ENCODE assay signal across 19 cellular contexts in the genomic region with DNA sequence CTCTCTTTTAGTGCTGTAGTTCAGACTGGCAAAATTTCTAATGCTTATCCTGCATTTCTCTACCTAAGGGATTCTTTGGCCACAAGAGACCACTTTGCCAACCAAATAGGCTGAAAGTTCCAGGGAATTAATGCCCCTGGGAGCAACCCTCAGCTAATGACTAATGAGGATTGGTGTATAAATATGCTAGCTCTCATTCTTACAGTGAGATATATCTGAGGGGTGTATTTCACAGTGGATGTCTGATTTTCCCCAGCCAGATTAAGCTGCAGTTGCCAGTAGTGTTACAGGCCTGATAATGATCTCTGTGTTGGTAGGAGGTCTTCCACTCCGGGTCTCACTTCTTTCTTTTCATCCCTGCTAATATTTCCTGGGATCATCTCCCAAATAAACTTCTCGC.
DNase-seq lines count a peak whose midpoint lies in the region; ATAC-seq and TF ChIP-seq lines count a peak whose summit lies in the region.
"Had no signal": no experiment of that assay in that cellular context is flagged by ENCODE, and none has a peak within 500 bp of the region (broad histone marks: within the 10 kb centered on the region; RNA-seq: fewer than 3 reads in every experiment).

No MANE protein-coding gene starts in this region.

- no peak overlapping the region for H3K27ac Mint-ChIP-seq in CD14-positive monocyte
- H3K27ac Mint-ChIP-seq: activated CD4-positive, alpha-beta T cell treated with anti-CD3 and anti-CD28 coated beads for 36 hours; activated T-cell treated with anti-CD3 and anti-CD28 coated beads, Interleukin-2, amount 50 U/mL, for 24 hours; effector memory CD8-positive, alpha-beta T cell; T-helper 2 cell treated with Interferon-gamma antibody and Interleukin-4, amounts not matched to agents 5 μg/mL and 100 μg/mL, for 36 hours; type B pancreatic cell had no signal

- no peak for DNase-seq in AG04450 (ENCODE audit: low read depth, low spot score)
- peak; percentile 78 to 82 for DNase-seq in SJCRH30
- DNase-seq in fibroblast of lung (ENCODE audit: low read depth in 2 of 2): peak; percentile 12 to 33
- peak; percentile 57 for DNase-seq in renal cortical epithelial cell (ENCODE audit: low read depth)
- no peak for DNase-seq in CD14-positive monocyte (ENCODE audit: low spot score)
- DNase-seq in T-helper 2 cell: no peak
- no peak for DNase-seq in OCI-M2 (lab: John Stamatoyannopoulos, UW; ENCODE audit: unreplicated experiment)
- DNase-seq: activated CD4-positive, alpha-beta T cell treated with anti-CD3 and anti-CD28 coated beads for 36 hours; activated T-cell treated with anti-CD3 and anti-CD28 coated beads, Interleukin-2, amount 50 U/mL, for 24 hours; AML-193; effector memory CD8-positive, alpha-beta T cell; heart right ventricle; NCI-H1417 treated with DMSO at 0.1 percent for 48 hours; NCI-H446 treated with DMSO at 0.1 percent for 48 hours; occipital lobe; stimulated activated CD8-positive, alpha-beta memory T cell treated with anti-CD3 and anti-CD28 coated beads, Interleukin-4, amount 100 ng/mL, for 48 hours had no signal

- peaks cover 4 to 9% (median 7%) of the 10 kb centered on the region in 7 donors for H3K9me3 Mint-ChIP-seq in CD14-positive monocyte

- CTCF ChIA-PET in AG04450 (lab: Charles Lee): interaction anchor here (1.0 kb wide), 1 partner anchor 801 kb away, joined by 4 read pairs; no protein-coding TSS in a partner anchor

- H3K36me3 Mint-ChIP-seq in CD14-positive monocyte: no peaks in the 10 kb centered on the region

- POLR2A ChIA-PET in AG04450 (lab: Yijun Ruan, JAX): no interaction called here

- intact Hi-C loops in CD14-positive monocyte (cut with micrococcal nuclease): no loop called here

- H4K20me1 ChIP-seq in fibroblast of lung (ENCODE audit: control insufficient read depth, extremely low read depth, insufficient read depth, low read length): no peaks in the 10 kb centered on the region

- H3K9me3 ChIP-seq in AG04450 (ENCODE audit: control insufficient read depth, insufficient read depth, low read length) (peaks cover 13% of the 10 kb centered on the region; the same call in 1 of the 2 replicates), SJCRH30 (replicated peaks) (peaks cover 14% of the 10 kb centered on the region; the same call in 1 of the 2 replicates), fibroblast of lung (ENCODE audit: control insufficient read depth, insufficient read depth, low read depth, low read length) (no peaks in the 10 kb centered on the region)

- peaks cover 0 to 2% (median 0%) of the 10 kb centered on the region in 3 donors for H3K27me3 Mint-ChIP-seq in CD14-positive monocyte (ENCODE audit: low read depth in 3 of 3)
- H3K27me3 Mint-ChIP-seq: activated CD4-positive, alpha-beta T cell treated with anti-CD3 and anti-CD28 coated beads for 36 hours; activated T-cell treated with anti-CD3 and anti-CD28 coated beads, Interleukin-2, amount 50 U/mL, for 24 hours; effector memory CD8-positive, alpha-beta T cell; type B pancreatic cell had no signal

- H3K4me3 Mint-ChIP-seq in CD14-positive monocyte: no peak overlapping the region
- H3K4me3 Mint-ChIP-seq: activated CD4-positive, alpha-beta T cell treated with anti-CD3 and anti-CD28 coated beads for 36 hours; activated T-cell treated with anti-CD3 and anti-CD28 coated beads, Interleukin-2, amount 50 U/mL, for 24 hours; effector memory CD8-positive, alpha-beta T cell; T-helper 2 cell treated with Interferon-gamma antibody and Interleukin-4, amounts not matched to agents 5 μg/mL and 100 μg/mL, for 36 hours; type B pancreatic cell had no signal

- no peak for ATAC-seq in HG03097 (IDR thresholded peaks at IDR 0.05; ENCODE audit: low FRiP score, unreplicated experiment)
- ATAC-seq: activated CD4-positive, alpha-beta T cell treated with anti-CD3 and anti-CD28 coated beads for 36 hours; effector memory CD8-positive, alpha-beta T cell had no signal

- H3K4me1 Mint-ChIP-seq in CD14-positive monocyte: no peaks in the 10 kb centered on the region
- H3K4me1 Mint-ChIP-seq: activated CD4-positive, alpha-beta T cell treated with anti-CD3 and anti-CD28 coated beads for 36 hours had no signal

- H3K4me1 ChIP-seq in SJCRH30: peaks cover 33% of the 10 kb centered on the region
- H3K4me1 ChIP-seq in fibroblast of lung (ENCODE audit: control insufficient read depth, extremely low read depth, insufficient read depth, low read length): peaks cover 4% of the 10 kb centered on the region

- H3K79me2 ChIP-seq in fibroblast of lung (ENCODE audit: control insufficient read depth, insufficient read depth, low read length): no peaks in the 10 kb centered on the region

- H3K9ac ChIP-seq in fibroblast of lung (ENCODE audit: insufficient read depth, low read length): no peak overlapping the region

- no peak overlapping the region for H3K4me3 ChIP-seq in AG04450 (ENCODE audit: low read depth, low read length)
- H3K4me3 ChIP-seq in SJCRH30: no peak overlapping the region
- H3K4me3 ChIP-seq in fibroblast of lung (replicated peaks in 1 of 4; ENCODE audit: control extremely low read depth in 1 of 4, insufficient read depth in 1 of 4, low read depth in 3 of 4, low read length in 4 of 4): no peak overlapping the region

- H3K4me2 ChIP-seq in fibroblast of lung (ENCODE audit: extremely low read depth, insufficient read depth, low read length): peak overlapping the region; percentile 51

- no peaks in the 10 kb centered on the region for H3K27me3 ChIP-seq in AG04450 (ENCODE audit: control insufficient read depth, insufficient read depth, low read length)
- H3K27me3 ChIP-seq in SJCRH30: no peaks in the 10 kb centered on the region
- H3K27me3 ChIP-seq in fibroblast of lung (ENCODE audit: control insufficient read depth, insufficient read depth, low read length): no peaks in the 10 kb centered on the region
- H3K27me3 ChIP-seq: heart right ventricle had no signal

- H3K27ac ChIP-seq in AG04450 (ENCODE audit: low read depth, low read length) (peak overlapping the region; percentile 79), SJCRH30 (peak overlapping the region; percentile 41; the same call in 1 of the 2 replicates), fibroblast of lung (ENCODE audit: insufficient read depth, low read length) (peak overlapping the region; percentile 75)

- TF ChIP-seq CTCF in AG04450 (IDR thresholded peaks at IDR 0.05; ENCODE audit: low read depth, low read length): no peak
- TF ChIP-seq CTCF in fibroblast of lung (conservative IDR thresholded peaks at IDR 0.05 in 1 of 2, IDR thresholded peaks at IDR 0.05 in 1 of 2; ENCODE audit: low read depth in 1 of 2, low read length in 2 of 2): no peak
- no peak for TF ChIP-seq CTCF in CD14-positive monocyte (IDR thresholded peaks at IDR 0.05)

- H3K36me3 ChIP-seq in SJCRH30: peaks cover 15% of the 10 kb centered on the region
- no peaks in the 10 kb centered on the region for H3K36me3 ChIP-seq in fibroblast of lung (ENCODE audit: control insufficient read depth, insufficient read depth, low read length)

- H2AFZ ChIP-seq in fibroblast of lung (ENCODE audit: low read length): no peak overlapping the region

Comparison
In these comparisons a context has a peak if more than half of its experiments do, and no peak if none do; other contexts are left out.
1. DNase-seq: peak in SJCRH30 (2 of 2), fibroblast of lung (2 of 2) and renal cortical epithelial cell (single experiment); none in AG04450 (single experiment), CD14-positive monocyte (single experiment), T-helper 2 cell (0 of 5) and OCI-M2 (single experiment).
2. Peak in every context shown above with its lines, with median percentiles within 50 percentile points of each other: H3K27ac ChIP-seq.